Comparison of ENCODE assay signal across 6 cellular contexts in the genomic region with DNA sequence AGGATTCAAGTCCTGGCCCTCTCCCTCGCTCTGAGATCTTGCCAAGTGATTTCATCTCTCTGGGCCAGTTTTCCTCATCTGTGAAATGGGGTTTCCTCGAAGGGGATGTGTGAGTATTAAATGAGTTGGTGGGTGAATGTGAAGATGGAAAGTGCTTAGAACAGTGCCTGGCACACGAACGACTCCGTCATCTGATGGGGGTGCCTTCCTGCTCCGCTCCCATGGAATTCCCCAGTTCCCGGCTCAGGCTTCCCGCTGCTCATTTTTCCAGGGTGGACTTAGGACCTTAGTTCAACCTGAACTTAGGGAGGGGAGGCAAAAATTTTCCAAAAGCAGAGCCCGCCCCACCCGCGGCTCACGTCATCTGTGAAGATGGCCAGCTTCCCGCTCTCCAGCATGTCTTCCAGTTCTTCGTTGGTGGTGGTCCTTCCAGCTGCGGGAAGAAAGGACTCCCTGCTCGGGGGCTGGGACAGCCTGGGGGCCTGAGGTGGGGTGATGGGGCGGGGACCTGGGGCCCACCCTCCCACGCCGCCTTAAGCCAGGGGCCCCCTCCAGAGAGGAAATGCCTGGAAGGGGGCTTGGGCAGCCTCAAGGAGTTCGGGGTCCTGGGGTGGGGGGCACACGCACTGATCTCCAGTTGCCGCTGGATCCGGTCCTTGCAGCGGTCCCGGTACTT. TPM values are rescaled to one million over a fixed set of nuclear protein-coding genes. Genes with fewer than 3 reads are reported as not detected.
DNase-seq lines count a peak whose midpoint lies in the region; ATAC-seq, FAIRE-seq and TF ChIP-seq lines count a peak whose summit lies in the region.

No MANE protein-coding gene starts in this region.

- FAIRE-seq in H54 (lab: Jason Lieb, UNC) = no peak

- no peak for TF ChIP-seq CTCF in HCT116 (IDR thresholded peaks at IDR 0.05 in 2 of 3, conservative IDR thresholded peaks at IDR 0.05 in 1 of 3; ENCODE audit: borderline replicate concordance in 1 of 3, insufficient read depth in 1 of 3, low read depth in 2 of 3, low read length in 2 of 3)
- no peak for TF ChIP-seq CTCF in brain (conservative IDR thresholded peaks at IDR 0.05)
- no peak for TF ChIP-seq CTCF in nephron progenitor cell (IDR thresholded peaks at IDR 0.05)

- peaks cover 22 to 44% of the 10 kb centered on the region in 2 experiments for H3K4me1 ChIP-seq in HCT116 (ENCODE audit: control insufficient read depth in 1 of 2, insufficient read depth in 2 of 2, low read length in 2 of 2)

- H3K4me3 Mint-ChIP-seq in brain (peak overlapping the region; percentile 32 to 83 (median 80)), nephron progenitor cell (peak overlapping the region; percentile 76)

- ATAC-seq in HCT116 = peak; percentile 7

- BruUV-seq in HCT116 (replicated peaks; lab: Mats Ljungman, UMichigan) = TSS peak; percentile 92

- intact Hi-C loops in HCT116 (cut with micrococcal nuclease) = loop anchor here (5.0 kb wide), 2 partner anchors 76 to 96 kb away; a partner anchor contains a TSS

- H3K9ac ChIP-seq in HCT116 (ENCODE audit: low read length) = peak overlapping the region; percentile 87

- DNase-seq in HCT116 (ENCODE audit: low read depth, low spot score) (no peak), nephron progenitor cell (no peak), H54 (ENCODE audit: insufficient read length, low spot score) (no peak), ecto neural progenitor cell (ENCODE audit: low spot score) (no peak), iPS-NIHi7 (ENCODE audit: extremely low spot score) (no peak)

- H3K36me3 Mint-ChIP-seq in brain (peaks cover 15% of the 10 kb centered on the region), nephron progenitor cell (ENCODE audit: low read depth) (no peaks in the 10 kb centered on the region)

- peak overlapping the region; percentile 99 for H3K4me2 ChIP-seq in HCT116 (ENCODE audit: low read length)

- H3K27me3 ChIP-seq in HCT116 (ENCODE audit: insufficient read depth, low read length) = no peaks in the 10 kb centered on the region

- CTCF ChIA-PET in HCT116 (lab: Charles Lee) = interaction anchor here (1.1 to 1.7 kb wide), 2 partner anchors 11 to 64 kb away, joined by 3 to 5 read pairs; a partner anchor contains a TSS

- TF ChIP-seq POLR2A in HCT116 (IDR thresholded peaks at IDR 0.05; ENCODE audit: borderline replicate concordance, extremely low read depth, insufficient read depth, insufficient read length) (no peak), H54 (IDR thresholded peaks at IDR 0.05; ENCODE audit: low read depth, low read length) (no peak)

- H3K4me3 ChIP-seq in HCT116 (replicated peaks in 1 of 2; ENCODE audit: low read depth in 1 of 2, low read length in 2 of 2) = peak overlapping the region; percentile 72 to 83

- peak overlapping the region; percentile 85 for H2AFZ ChIP-seq in HCT116 (ENCODE audit: low read depth, low read length, poor library complexity, severe bottlenecking)

- H4K20me1 ChIP-seq in HCT116 (ENCODE audit: insufficient read depth) = no peaks in the 10 kb centered on the region

- H3K9me3 Mint-ChIP-seq in brain (no peaks in the 10 kb centered on the region), nephron progenitor cell (no peaks in the 10 kb centered on the region)

- peak overlapping the region; percentile 70 for H3K27ac ChIP-seq in HCT116 (ENCODE audit: low read depth, low read length)

- RAD21 ChIA-PET in HCT116 (lab: Charles Lee; ENCODE audit: low non-redundant PET in 1 of 2, low total read pairs in 2 of 2, uncharacterized antibody in 2 of 2, unreplicated experiment in 2 of 2) = interaction anchor here in 1 of 2 experiments (0.6 to 1.3 kb wide), 3 partner anchors 11 to 145 kb away, joined by 3 read pairs; no protein-coding TSS in a partner anchor

- no peak for TF ChIP-seq RAD21 in HCT116 (IDR thresholded peaks at IDR 0.05; ENCODE audit: low read depth)

- H3K9me3 ChIP-seq in HCT116 (ENCODE audit: control insufficient read depth in 1 of 2, insufficient read depth in 1 of 2, low read depth in 1 of 2, low read length in 2 of 2) = no peaks in the 10 kb centered on the region

- no peaks in the 10 kb centered on the region for H3K9me2 ChIP-seq in HCT116 (ENCODE audit: insufficient read depth)

- peaks cover 3% of the 10 kb centered on the region for H3K27me3 Mint-ChIP-seq in brain
- H3K27me3 Mint-ChIP-seq in nephron progenitor cell (ENCODE audit: low read depth, poor library complexity) = peaks cover 47% of the 10 kb centered on the region

- H3K79me2 ChIP-seq in HCT116 (ENCODE audit: insufficient read depth, low read length) = no peaks in the 10 kb centered on the region

- H3K4me1 Mint-ChIP-seq in brain (peaks cover 9% of the 10 kb centered on the region), nephron progenitor cell (peaks cover 29% of the 10 kb centered on the region)

- H3K27ac Mint-ChIP-seq in brain = peak overlapping the region in 1 of 5 experiments; percentile 58
- no peak overlapping the region for H3K27ac Mint-ChIP-seq in nephron progenitor cell

- H3K36me3 ChIP-seq in HCT116 (ENCODE audit: control insufficient read depth in 1 of 2, insufficient read depth in 2 of 2, low read length in 2 of 2) = no peaks in the 10 kb centered on the region

- POLR2A ChIA-PET in HCT116 (lab: Charles Lee) = interaction anchor here (0.9 kb wide), 1 partner anchor 37 kb away, joined by 4 read pairs; a partner anchor contains a TSS

TF ChIP-seq in HCT116, 20 proteins besides CTCF, POLR2A, EP300 and RAD21:
- TF ChIP-seq CEBPB (IDR thresholded peaks at IDR 0.05; ENCODE audit: low read depth) (no peak), JUND (IDR thresholded peaks at IDR 0.05) (no peak), POLR2AphosphoS5 (IDR thresholded peaks at IDR 0.05; ENCODE audit: low read depth, low read length) (no peak), SRF (IDR thresholded peaks at IDR 0.05; ENCODE audit: low read depth) (no peak), ELF1 (IDR thresholded peaks at IDR 0.05; ENCODE audit: borderline replicate concordance, low read depth) (no peak), EZH2 (IDR thresholded peaks at IDR 0.05) (no peak), EZH2phosphoT487 (IDR thresholded peaks at IDR 0.05; ENCODE audit: borderline replicate concordance) (no peak), SIN3A (IDR thresholded peaks at IDR 0.05; ENCODE audit: low read depth) (no peak), ZFX (IDR thresholded peaks at IDR 0.05) (no peak), TCF7L2 (IDR thresholded peaks at IDR 0.05; ENCODE audit: borderline replicate concordance, extremely low read depth, insufficient read depth, insufficient read length) (no peak), EGR1 (IDR thresholded peaks at IDR 0.05; ENCODE audit: low read depth) (no peak), SP1 (IDR thresholded peaks at IDR 0.05; ENCODE audit: low read depth) (no peak), FOSL1 (IDR thresholded peaks at IDR 0.05; ENCODE audit: low read depth) (no peak)
- TF ChIP-seq, protein P1, sequence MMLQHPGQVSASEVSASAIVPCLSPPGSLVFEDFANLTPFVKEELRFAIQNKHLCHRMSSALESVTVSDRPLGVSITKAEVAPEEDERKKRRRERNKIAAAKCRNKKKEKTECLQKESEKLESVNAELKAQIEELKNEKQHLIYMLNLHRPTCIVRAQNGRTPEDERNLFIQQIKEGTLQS (IDR thresholded peaks at IDR 0.05) = no peak
- TF ChIP-seq, protein P2, sequence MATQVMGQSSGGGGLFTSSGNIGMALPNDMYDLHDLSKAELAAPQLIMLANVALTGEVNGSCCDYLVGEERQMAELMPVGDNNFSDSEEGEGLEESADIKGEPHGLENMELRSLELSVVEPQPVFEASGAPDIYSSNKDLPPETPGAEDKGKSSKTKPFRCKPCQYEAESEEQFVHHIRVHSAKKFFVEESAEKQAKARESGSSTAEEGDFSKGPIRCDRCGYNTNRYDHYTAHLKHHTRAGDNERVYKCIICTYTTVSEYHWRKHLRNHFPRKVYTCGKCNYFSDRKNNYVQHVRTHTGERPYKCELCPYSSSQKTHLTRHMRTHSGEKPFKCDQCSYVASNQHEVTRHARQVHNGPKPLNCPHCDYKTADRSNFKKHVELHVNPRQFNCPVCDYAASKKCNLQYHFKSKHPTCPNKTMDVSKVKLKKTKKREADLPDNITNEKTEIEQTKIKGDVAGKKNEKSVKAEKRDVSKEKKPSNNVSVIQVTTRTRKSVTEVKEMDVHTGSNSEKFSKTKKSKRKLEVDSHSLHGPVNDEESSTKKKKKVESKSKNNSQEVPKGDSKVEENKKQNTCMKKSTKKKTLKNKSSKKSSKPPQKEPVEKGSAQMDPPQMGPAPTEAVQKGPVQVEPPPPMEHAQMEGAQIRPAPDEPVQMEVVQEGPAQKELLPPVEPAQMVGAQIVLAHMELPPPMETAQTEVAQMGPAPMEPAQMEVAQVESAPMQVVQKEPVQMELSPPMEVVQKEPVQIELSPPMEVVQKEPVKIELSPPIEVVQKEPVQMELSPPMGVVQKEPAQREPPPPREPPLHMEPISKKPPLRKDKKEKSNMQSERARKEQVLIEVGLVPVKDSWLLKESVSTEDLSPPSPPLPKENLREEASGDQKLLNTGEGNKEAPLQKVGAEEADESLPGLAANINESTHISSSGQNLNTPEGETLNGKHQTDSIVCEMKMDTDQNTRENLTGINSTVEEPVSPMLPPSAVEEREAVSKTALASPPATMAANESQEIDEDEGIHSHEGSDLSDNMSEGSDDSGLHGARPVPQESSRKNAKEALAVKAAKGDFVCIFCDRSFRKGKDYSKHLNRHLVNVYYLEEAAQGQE (IDR thresholded peaks at IDR 0.05; ENCODE audit: low read depth) = no peak

RNA-seq across cellular contexts. Expression of a gene that starts 11.5 kb away (rescaled TPM):
- 8.6 TPM for total RNA-seq in HCT116 (2021; ENCODE audit: unreplicated experiment)
- 8.6 and 9.5 TPM in 2 replicates for polyA plus RNA-seq in HCT116 (2012)
- 7.4 TPM for polyA plus RNA-seq in brain (ENCODE audit: insufficient read depth, low read depth, low replicate concordance)

RNA-seq across cellular contexts. Expression of a gene that starts 14.0 kb away (rescaled TPM):
- 1.6 TPM for total RNA-seq in HCT116 (2021; ENCODE audit: unreplicated experiment)
- 0.49 and 0.56 TPM in 2 replicates for polyA plus RNA-seq in HCT116 (2012)
- polyA plus RNA-seq in brain (ENCODE audit: insufficient read depth, low read depth, low replicate concordance) = 38.2 TPM

RNA-seq across cellular contexts. Expression of a gene that starts 36.9 kb away (rescaled TPM):
- 26.0 TPM for total RNA-seq in HCT116 (2021; ENCODE audit: unreplicated experiment)
- polyA plus RNA-seq in HCT116 (2012) = 27.7 TPM in 2 replicates
- 58.3 TPM for polyA plus RNA-seq in brain (ENCODE audit: insufficient read depth, low read depth, low replicate concordance)

RNA-seq across cellular contexts. Expression of a gene that starts 38.9 kb away (rescaled TPM):
- 26.9 TPM for total RNA-seq in HCT116 (2021; ENCODE audit: unreplicated experiment)
- 16.1 and 18.5 TPM in 2 replicates for polyA plus RNA-seq in HCT116 (2012)
- 23.0 TPM for polyA plus RNA-seq in brain (ENCODE audit: insufficient read depth, low read depth, low replicate concordance)

RNA-seq across cellular contexts. Expression of a gene that starts 47.6 kb away (rescaled TPM):
- 9.0 TPM for total RNA-seq in HCT116 (2021; ENCODE audit: unreplicated experiment)
- polyA plus RNA-seq in HCT116 (2012) = 8.1 and 8.7 TPM in 2 replicates
- polyA plus RNA-seq in brain (ENCODE audit: insufficient read depth, low read depth, low replicate concordance) = 6.4 TPM
